Comparison of ENCODE assay signal across 35 cellular contexts in genomic region chr5:11230890-11231289, GRCh38.
"Had no signal": no experiment of that assay in that cellular context is flagged by ENCODE, and none has a peak within 500 bp of the region (broad histone marks: within the 10 kb centered on the region; RNA-seq: fewer than 3 reads in every experiment).

No MANE protein-coding gene starts in this region.

- H3K27me3 ChIP-seq: MG63 had no signal

- H3K4me3 ChIP-seq: MG63 had no signal

- H3K36me3 ChIP-seq: MG63 had no signal

- DNase-seq: Karpas-422, Kasumi-1, MG63, MM.1S, MV-4-11, NCI-H1048, NCI-H1092, NCI-H1092 treated with DMSO at 0.1 percent for 48 hours, NCI-H1105, NCI-H1105 treated with DMSO at 0.1 percent for 48 hours, NCI-H1417, NCI-H1417 treated with DMSO at 0.1 percent for 48 hours, NCI-H1436, NCI-H1436 treated with DMSO at 0.1 percent for 48 hours, NCI-H146, NCI-H1694, NCI-H1694 treated with DMSO at 0.1 percent for 48 hours, NCI-H187, NCI-H187 treated with DMSO at 0.1 percent for 48 hours, NCI-H1930, NCI-H2029, NCI-H2029 treated with DMSO at 0.1 percent for 48 hours, NCI-H2081, NCI-H2081 treated with DMSO at 0.1 percent for 48 hours, NCI-H2107, NCI-H2171, NCI-H2171 treated with DMSO at 0.1 percent for 48 hours, NCI-H2227 treated with DMSO at 0.1 percent for 48 hours, NCI-H345, NCI-H446, NCI-H446 treated with DMSO at 0.1 percent for 48 hours, NCI-H510A, NCI-H510A treated with DMSO at 0.1 percent for 48 hours, NCI-H524, NCI-H524 treated with DMSO at 0.1 percent for 48 hours had no signal
